ENCODE assay signal across 13 cellular contexts in genomic region chr1:33997127-33998047, GRCh38.
"Had no signal": no experiment of that assay in that cellular context is flagged by ENCODE, and none has a peak within 500 bp of the region (broad histone marks: within the 10 kb centered on the region; RNA-seq: fewer than 3 reads in every experiment).

No MANE protein-coding gene starts in this region.

- H3K4me3 Mint-ChIP-seq: activated B cell treated with CpG ODN at 0.5 μM for 24 hours; activated CD4-positive, alpha-beta T cell treated with anti-CD3 and anti-CD28 coated beads, Interleukin-2, amount 10 ng/mL, durations not matched to agents 7 days and 5 days; activated naive CD8-positive, alpha-beta T cell treated with anti-CD3 and anti-CD28 coated beads, Interleukin-2, amount 10 ng/mL, durations not matched to agents 7 days and 5 days; natural killer cell; stimulated activated naive B cell treated with anti-CD40 and anti-IgM and Interleukin-4, amounts not matched to agents 10 μg/mL and 1 μg/mL and 100 μg/mL, for 72 hours had no signal

- H3K36me3 Mint-ChIP-seq: activated naive CD8-positive, alpha-beta T cell treated with anti-CD3 and anti-CD28 coated beads, Interleukin-2, amount 10 ng/mL, durations not matched to agents 7 days and 5 days; natural killer cell; stimulated activated naive B cell treated with anti-CD40 and anti-IgM and Interleukin-4, amounts not matched to agents 10 μg/mL and 1 μg/mL and 100 μg/mL, for 72 hours had no signal

- H3K27ac ChIP-seq: cardiac muscle cell, left lung, thyroid gland had no signal

- ATAC-seq: left lung; natural killer cell; stimulated activated naive B cell treated with anti-CD40 and anti-IgM and Interleukin-4, amounts not matched to agents 10 μg/mL and 1 μg/mL and 100 μg/mL, for 72 hours had no signal

- DNase-seq: activated B cell treated with CpG ODN at 0.5 μM for 24 hours; activated CD4-positive, alpha-beta T cell treated with anti-CD3 and anti-CD28 coated beads, Interleukin-2, amount 10 ng/mL, durations not matched to agents 7 days and 5 days; activated CD8-positive, alpha-beta memory T cell treated with anti-CD3 and anti-CD28 coated beads for 24 hours; activated naive CD8-positive, alpha-beta T cell treated with anti-CD3 and anti-CD28 coated beads, Interleukin-2, amount 10 ng/mL, durations not matched to agents 7 days and 5 days; erythroblast; left lung; mesenchymal stem cell; natural killer cell; posterior cingulate gyrus; stimulated activated CD4-positive, alpha-beta T cell treated with anti-CD3 and anti-CD28 coated beads, Interleukin-2, amount 100 ng/mL, for 48 hours; stimulated activated naive B cell treated with anti-CD40 and anti-IgM and Interleukin-4, amounts not matched to agents 10 μg/mL and 1 μg/mL and 100 μg/mL, for 72 hours; thyroid gland had no signal

- H3K27ac Mint-ChIP-seq: activated B cell treated with CpG ODN at 0.5 μM for 24 hours; activated CD4-positive, alpha-beta T cell treated with anti-CD3 and anti-CD28 coated beads, Interleukin-2, amount 10 ng/mL, durations not matched to agents 7 days and 5 days; activated naive CD8-positive, alpha-beta T cell treated with anti-CD3 and anti-CD28 coated beads, Interleukin-2, amount 10 ng/mL, durations not matched to agents 7 days and 5 days; natural killer cell; stimulated activated naive B cell treated with anti-CD40 and anti-IgM and Interleukin-4, amounts not matched to agents 10 μg/mL and 1 μg/mL and 100 μg/mL, for 72 hours had no signal

- H3K4me1 Mint-ChIP-seq: activated B cell treated with CpG ODN at 0.5 μM for 24 hours; activated CD4-positive, alpha-beta T cell treated with anti-CD3 and anti-CD28 coated beads, Interleukin-2, amount 10 ng/mL, durations not matched to agents 7 days and 5 days; activated naive CD8-positive, alpha-beta T cell treated with anti-CD3 and anti-CD28 coated beads, Interleukin-2, amount 10 ng/mL, durations not matched to agents 7 days and 5 days; natural killer cell; stimulated activated naive B cell treated with anti-CD40 and anti-IgM and Interleukin-4, amounts not matched to agents 10 μg/mL and 1 μg/mL and 100 μg/mL, for 72 hours had no signal

- H3K27me3 Mint-ChIP-seq: activated B cell treated with CpG ODN at 0.5 μM for 24 hours; activated CD4-positive, alpha-beta T cell treated with anti-CD3 and anti-CD28 coated beads, Interleukin-2, amount 10 ng/mL, durations not matched to agents 7 days and 5 days had no signal

- H3K4me3 ChIP-seq: cardiac muscle cell, left lung, thyroid gland had no signal

- H3K9me3 Mint-ChIP-seq: activated B cell treated with CpG ODN at 0.5 μM for 24 hours; activated CD4-positive, alpha-beta T cell treated with anti-CD3 and anti-CD28 coated beads, Interleukin-2, amount 10 ng/mL, durations not matched to agents 7 days and 5 days; activated naive CD8-positive, alpha-beta T cell treated with anti-CD3 and anti-CD28 coated beads, Interleukin-2, amount 10 ng/mL, durations not matched to agents 7 days and 5 days; natural killer cell; stimulated activated naive B cell treated with anti-CD40 and anti-IgM and Interleukin-4, amounts not matched to agents 10 μg/mL and 1 μg/mL and 100 μg/mL, for 72 hours had no signal
